9 cellular contexts compared by ENCODE assay signal in the genomic region with DNA sequence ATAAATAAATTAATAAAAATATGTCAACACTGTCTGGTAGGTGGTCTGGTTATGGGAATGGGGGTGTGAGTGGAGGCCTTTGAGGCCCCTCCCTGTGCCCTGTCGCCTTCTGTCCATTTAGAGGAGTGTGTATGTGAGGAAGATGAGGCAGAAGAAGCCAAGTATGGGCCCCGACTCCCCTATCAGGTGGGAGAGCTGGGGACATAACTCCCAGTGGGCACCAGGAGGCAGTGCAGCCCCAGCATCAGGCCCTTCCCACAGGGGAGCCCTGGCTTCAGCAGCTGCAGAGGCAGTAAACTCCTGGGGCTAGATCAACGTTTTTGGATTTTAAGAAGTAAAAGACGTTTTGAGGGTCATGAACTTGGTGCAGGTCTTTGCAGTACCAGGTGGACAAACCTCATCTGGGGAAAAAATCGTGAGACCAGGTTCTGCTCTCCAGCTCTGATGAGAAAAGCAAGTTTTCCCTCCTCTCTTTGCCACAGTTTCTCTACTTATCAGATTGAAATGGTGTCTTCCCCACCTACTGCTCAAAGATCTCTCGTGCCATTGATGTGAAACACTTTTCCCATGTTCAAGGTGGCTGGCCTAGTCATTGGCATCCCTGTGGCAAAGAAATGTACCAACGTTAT.
DNase-seq lines count a peak whose midpoint lies in the region; ATAC-seq and TF ChIP-seq lines count a peak whose summit lies in the region.
"Had no signal": no experiment of that assay in that cellular context is flagged by ENCODE, and none has a peak within 500 bp of the region (broad histone marks: within the 10 kb centered on the region; RNA-seq: fewer than 3 reads in every experiment).

No MANE protein-coding gene starts in this region.

- no peaks in the 10 kb centered on the region for H3K36me3 ChIP-seq in suprapubic skin

- H3K36me3 Mint-ChIP-seq in activated T-helper 1 cell treated with anti-CD3 and anti-CD28 coated beads, Interleukin-12 subunit alpha, Interleukin-12 subunit beta, Interleukin-2, Interleukin-4 antibody, amounts not matched to agents 30 ng/mL and 10 ng/mL and 1 ng/mL, durations not matched to agents 14 hours and 24 hours and 36 hours (ENCODE audit: low read depth): no peaks in the 10 kb centered on the region

- TF ChIP-seq POLR2A in suprapubic skin (IDR thresholded peaks at IDR 0.05): no peak

- DNase-seq in DMS114 treated with DMSO at 0.1 percent for 48 hours (lab: John Stamatoyannopoulos, UW; ENCODE audit: unreplicated experiment): peak; percentile 36
- DNase-seq in Jurkat, Clone E6-1 (ENCODE audit: low read depth, low spot score): peak; percentile 66
- DNase-seq in RKO (ENCODE audit: low spot score): peak; percentile 51
- peak; percentile 54 for DNase-seq in activated T-helper 1 cell treated with anti-CD3 and anti-CD28 coated beads, Interleukin-12 subunit alpha, Interleukin-12 subunit beta, Interleukin-2, Interleukin-4 antibody, amounts not matched to agents 30 ng/mL and 10 ng/mL and 1 ng/mL, durations not matched to agents 14 hours and 24 hours and 36 hours (ENCODE audit: low spot score)
- DNase-seq in fibroblast of villous mesenchyme (ENCODE audit: low read depth): peak; percentile 77
- DNase-seq in non-pigmented ciliary epithelial cell (ENCODE audit: low read depth): peak; percentile 20
- peak; percentile 85 to 92 for DNase-seq in suprapubic skin (ENCODE audit: low spot score in 2 of 2)

- H3K4me1 Mint-ChIP-seq in activated T-helper 1 cell treated with anti-CD3 and anti-CD28 coated beads, Interleukin-12 subunit alpha, Interleukin-12 subunit beta, Interleukin-2, Interleukin-4 antibody, amounts not matched to agents 30 ng/mL and 10 ng/mL and 1 ng/mL, durations not matched to agents 14 hours and 24 hours and 36 hours (ENCODE audit: low read depth): no peaks in the 10 kb centered on the region

- H3K4me3 ChIP-seq in Jurkat, Clone E6-1 (ENCODE audit: low read length): no peak overlapping the region
- H3K4me3 ChIP-seq in fibroblast of villous mesenchyme (ENCODE audit: low read depth, low read length): no peak overlapping the region
- no peak overlapping the region for H3K4me3 ChIP-seq in suprapubic skin

- intact Hi-C loops in activated T-helper 1 cell treated with anti-CD3 and anti-CD28 coated beads, Interleukin-12 subunit alpha, Interleukin-12 subunit beta, Interleukin-2, Interleukin-4 antibody, amounts not matched to agents 30 ng/mL and 10 ng/mL and 1 ng/mL, durations not matched to agents 14 hours and 24 hours and 36 hours (cut with micrococcal nuclease): loop anchor here (1.0 kb wide), 2 partner anchors 306 to 334 kb away; no protein-coding TSS in a partner anchor

- no peaks in the 10 kb centered on the region for H3K27me3 ChIP-seq in suprapubic skin

- peaks cover 6% of the 10 kb centered on the region for H3K4me1 ChIP-seq in suprapubic skin

- H3K9me3 ChIP-seq in suprapubic skin: no peaks in the 10 kb centered on the region

- no peak overlapping the region for H3K4me3 Mint-ChIP-seq in activated T-helper 1 cell treated with anti-CD3 and anti-CD28 coated beads, Interleukin-12 subunit alpha, Interleukin-12 subunit beta, Interleukin-2, Interleukin-4 antibody, amounts not matched to agents 30 ng/mL and 10 ng/mL and 1 ng/mL, durations not matched to agents 14 hours and 24 hours and 36 hours
- H3K4me3 Mint-ChIP-seq: dendritic cell treated with granulocyte-macrophage colony-stimulating factor and Interleukin-4, amounts not matched to agents 40 ng/mL and 50 ng/mL, for 4 days had no signal

- ATAC-seq in GM21526 (IDR thresholded peaks at IDR 0.05; ENCODE audit: low FRiP score, unreplicated experiment): peak; percentile 90

- H3K9me3 Mint-ChIP-seq in activated T-helper 1 cell treated with anti-CD3 and anti-CD28 coated beads, Interleukin-12 subunit alpha, Interleukin-12 subunit beta, Interleukin-2, Interleukin-4 antibody, amounts not matched to agents 30 ng/mL and 10 ng/mL and 1 ng/mL, durations not matched to agents 14 hours and 24 hours and 36 hours: no peaks in the 10 kb centered on the region
- H3K9me3 Mint-ChIP-seq: dendritic cell treated with granulocyte-macrophage colony-stimulating factor and Interleukin-4, amounts not matched to agents 40 ng/mL and 50 ng/mL, for 4 days had no signal

- peaks cover 3% of the 10 kb centered on the region for H3K27me3 Mint-ChIP-seq in activated T-helper 1 cell treated with anti-CD3 and anti-CD28 coated beads, Interleukin-12 subunit alpha, Interleukin-12 subunit beta, Interleukin-2, Interleukin-4 antibody, amounts not matched to agents 30 ng/mL and 10 ng/mL and 1 ng/mL, durations not matched to agents 14 hours and 24 hours and 36 hours (ENCODE audit: insufficient read depth)
- H3K27me3 Mint-ChIP-seq: dendritic cell treated with granulocyte-macrophage colony-stimulating factor and Interleukin-4, amounts not matched to agents 40 ng/mL and 50 ng/mL, for 4 days had no signal

- peak; percentile 98 for TF ChIP-seq CTCF in fibroblast of villous mesenchyme (IDR thresholded peaks at IDR 0.05; ENCODE audit: insufficient read depth, low read depth, low read length)
- peak; percentile 80 to 94 for TF ChIP-seq CTCF in suprapubic skin (IDR thresholded peaks at IDR 0.05)

- no peak overlapping the region for H3K27ac ChIP-seq in suprapubic skin

- WGBS in suprapubic skin: 17% methylated on average over 7 of the region's 7 CpGs

- TF ChIP-seq EP300 in suprapubic skin (IDR thresholded peaks at IDR 0.05): no peak

- no peak overlapping the region for H3K27ac Mint-ChIP-seq in activated T-helper 1 cell treated with anti-CD3 and anti-CD28 coated beads, Interleukin-12 subunit alpha, Interleukin-12 subunit beta, Interleukin-2, Interleukin-4 antibody, amounts not matched to agents 30 ng/mL and 10 ng/mL and 1 ng/mL, durations not matched to agents 14 hours and 24 hours and 36 hours
- H3K27ac Mint-ChIP-seq: dendritic cell treated with granulocyte-macrophage colony-stimulating factor and Interleukin-4, amounts not matched to agents 40 ng/mL and 50 ng/mL, for 4 days had no signal

Comparison
In these comparisons a context has a peak if more than half of its experiments do, and no peak if none do; other contexts are left out.
1. DNase-seq: peak in every context shown above with its lines; median percentile 88 in suprapubic skin; 77 in fibroblast of villous mesenchyme; 66 in Jurkat, Clone E6-1; 54 in activated T-helper 1 cell treated with anti-CD3 and anti-CD28 coated beads, Interleukin-12 subunit alpha, Interleukin-12 subunit beta, Interleukin-2, Interleukin-4 antibody, amounts not matched to agents 30 ng/mL and 10 ng/mL and 1 ng/mL, durations not matched to agents 14 hours and 24 hours and 36 hours; 51 in RKO; 36 in DMS114 treated with DMSO at 0.1 percent for 48 hours; 20 in non-pigmented ciliary epithelial cell.